ENCODE assay signal across 13 cellular contexts in the genomic region with DNA sequence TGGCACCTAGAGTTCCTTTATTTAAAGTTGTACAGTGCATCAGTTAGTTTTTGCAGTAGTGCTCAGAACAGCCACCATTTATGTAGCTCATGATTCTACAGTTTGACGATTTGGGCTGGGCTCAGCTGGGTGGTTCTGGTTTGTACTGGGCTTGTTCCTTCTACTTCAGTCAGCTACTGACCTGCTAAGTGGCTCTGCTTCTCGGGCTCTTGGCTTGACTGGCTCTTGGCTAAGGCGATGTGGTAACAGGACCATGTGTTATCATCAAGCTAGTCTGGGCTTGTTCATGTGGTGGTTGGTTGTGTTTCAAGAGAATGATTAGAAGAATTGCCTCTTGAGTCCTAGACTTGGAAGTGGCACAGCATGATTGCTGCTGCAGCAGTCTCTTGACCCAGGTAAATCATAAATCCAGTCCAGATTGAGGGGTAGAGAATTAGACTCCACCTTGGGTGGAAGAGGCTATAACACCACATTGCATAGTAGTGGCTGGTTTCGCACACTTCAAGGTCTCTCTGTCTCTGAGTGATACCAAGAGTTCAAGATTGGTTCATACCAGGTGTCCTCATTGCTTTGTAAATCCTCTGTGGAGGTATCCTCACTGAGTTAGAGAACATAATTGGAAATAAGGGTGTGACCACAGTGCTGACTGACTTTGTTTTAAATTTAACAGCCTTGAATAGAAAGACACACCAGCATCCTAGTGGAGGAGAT.
DNase-seq lines count a peak whose midpoint lies in the region; ATAC-seq and TF ChIP-seq lines count a peak whose summit lies in the region.
"Had no signal": no experiment of that assay in that cellular context is flagged by ENCODE, and none has a peak within 500 bp of the region (broad histone marks: within the 10 kb centered on the region; RNA-seq: fewer than 3 reads in every experiment).

No MANE protein-coding gene starts in this region.

- DNase-seq in DMS79 (lab: John Stamatoyannopoulos, UW) (peak; percentile 90), RWPE1 (ENCODE audit: low spot score) (peak; percentile 41)
- DNase-seq in effector CD8-positive, alpha-beta T cell (lab: John Stamatoyannopoulos, UW), result no peak
- no peak for DNase-seq in stimulated activated naive CD4-positive, alpha-beta T cell treated with Interleukin-2 at 50 U/mL for 16 hours (lab: John Stamatoyannopoulos, UW)
- DNase-seq: activated effector memory CD4-positive, alpha-beta T cell treated with anti-CD3 and anti-CD28 coated beads, Interleukin-2, amount 50 U/mL, for 16 hours; mesenchymal stem cell; NCI-H2029 treated with DMSO at 0.1 percent for 48 hours; transverse colon had no signal

- H3K27ac ChIP-seq in RWPE1, result peak overlapping the region; percentile 56
- H3K27ac ChIP-seq: transverse colon, VCaP had no signal

- POLR2A ChIA-PET in RWPE1 (lab: Yijun Ruan, JAX; ENCODE audit: low non-redundant PET), result no interaction called here

- CTCF ChIA-PET in RWPE1 (lab: Yijun Ruan, JAX), result interaction anchor here (0.8 kb wide), 1 partner anchor 16 kb away, joined by 3 read pairs; no protein-coding TSS in a partner anchor

- ATAC-seq in GM18909 (IDR thresholded peaks at IDR 0.05; ENCODE audit: poor library complexity, unreplicated experiment) (peak; percentile 79), HG02852 (IDR thresholded peaks at IDR 0.05; ENCODE audit: unreplicated experiment) (peak; percentile 78), GM21576 (IDR thresholded peaks at IDR 0.05; ENCODE audit: unreplicated experiment) (no peak), HG02588 (IDR thresholded peaks at IDR 0.05; ENCODE audit: unreplicated experiment) (no peak)

- TF ChIP-seq CTCF in RWPE1 (conservative IDR thresholded peaks at IDR 0.05; ENCODE audit: low read depth), result no peak

Comparison
In these comparisons a context has a peak if more than half of its experiments do, and no peak if none do; other contexts are left out.
1. DNase-seq: peak in DMS79 (single experiment) and RWPE1 (single experiment); none in effector CD8-positive, alpha-beta T cell (single experiment) and stimulated activated naive CD4-positive, alpha-beta T cell treated with Interleukin-2 at 50 U/mL for 16 hours (single experiment).
2. ATAC-seq: peak in GM18909 (single experiment) and HG02852 (single experiment); none in GM21576 (single experiment) and HG02588 (single experiment).